In the genomic region with DNA sequence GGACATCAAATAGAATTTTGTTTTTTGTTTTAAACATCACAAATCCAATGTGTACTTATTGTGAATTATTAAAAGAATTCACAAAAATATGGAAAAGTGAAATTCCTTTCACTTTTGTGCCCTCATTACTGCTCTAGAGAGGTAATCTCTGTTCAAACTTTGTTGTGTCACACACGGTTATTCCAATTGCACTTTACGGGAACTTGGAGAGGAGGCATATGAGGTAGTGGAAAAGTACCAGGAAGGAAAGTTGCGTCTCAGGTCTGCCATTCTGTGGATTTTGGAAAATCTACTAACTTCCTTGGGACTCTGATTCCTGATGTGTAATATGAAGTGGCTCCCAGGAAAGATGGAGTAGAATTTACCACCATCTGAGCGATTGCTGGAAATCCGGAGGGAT, we compare ENCODE assay signal across 10 cellular contexts.
DNase-seq lines count a peak whose midpoint lies in the region; ATAC-seq and TF ChIP-seq lines count a peak whose summit lies in the region.
"Had no signal": no experiment of that assay in that cellular context is flagged by ENCODE, and none has a peak within 500 bp of the region (broad histone marks: within the 10 kb centered on the region; RNA-seq: fewer than 3 reads in every experiment).

No MANE protein-coding gene starts in this region.

- no peak overlapping the region for H4K8ac ChIP-seq in mesendoderm (ENCODE audit: low read depth, low read length)

- no peaks in the 10 kb centered on the region for H3K9me3 ChIP-seq in adipocyte (ENCODE audit: control insufficient read depth, low read length)
- no peaks in the 10 kb centered on the region for H3K9me3 ChIP-seq in thoracic aorta

- no peak overlapping the region for H3K9ac ChIP-seq in adipocyte (ENCODE audit: low read length)
- no peak overlapping the region for H3K9ac ChIP-seq in mesendoderm (ENCODE audit: low read length)

- TF ChIP-seq CTCF in fibroblast of mammary gland (conservative IDR thresholded peaks at IDR 0.05; ENCODE audit: control insufficient read depth, insufficient read depth, low read depth, low read length) (no peak), thoracic aorta (IDR thresholded peaks at IDR 0.05) (no peak)

- H2AK5ac ChIP-seq in mesendoderm (ENCODE audit: low read length): no peak overlapping the region

- peak overlapping the region; percentile 12 for H2BK15ac ChIP-seq in mesendoderm (replicated peaks; ENCODE audit: low read depth)

- H2BK5ac ChIP-seq in mesendoderm (ENCODE audit: low read length): no peak overlapping the region

- H3K79me2 ChIP-seq in mesendoderm (ENCODE audit: control insufficient read depth, insufficient read depth, low read length): no peaks in the 10 kb centered on the region

- H2BK120ac ChIP-seq in mesendoderm (ENCODE audit: low read depth, low read length): no peak overlapping the region

- ATAC-seq in thoracic aorta (ENCODE audit: insufficient number of reproducible peaks, low FRiP score, low read depth) (peak; percentile 79), GM21367 (IDR thresholded peaks at IDR 0.05; ENCODE audit: unreplicated experiment) (no peak)

- no peaks in the 10 kb centered on the region for H3K36me3 ChIP-seq in adipocyte (ENCODE audit: control insufficient read depth, insufficient read depth, low read length, severe bottlenecking)
- H3K36me3 ChIP-seq in mesendoderm (ENCODE audit: control insufficient read depth, insufficient read depth, low read length): no peaks in the 10 kb centered on the region
- H3K36me3 ChIP-seq in thoracic aorta: no peaks in the 10 kb centered on the region

- H3K27me3 ChIP-seq in adipocyte (replicated peaks; ENCODE audit: control insufficient read depth, insufficient read depth, low read length) (no peaks in the 10 kb centered on the region), mesendoderm (ENCODE audit: insufficient read depth, low read length, poor library complexity) (no peaks in the 10 kb centered on the region), thoracic aorta (replicated peaks; ENCODE audit: insufficient read depth) (no peaks in the 10 kb centered on the region)

- no CpG with 5 or more reads among the region's 5 CpGs for WGBS in mesendoderm (ENCODE audit: extremely low coverage, insufficient coverage, low lambda C conversion rate)

- H3K23ac ChIP-seq in mesendoderm (ENCODE audit: low read length): no peak overlapping the region

- H3K18ac ChIP-seq in mesendoderm (ENCODE audit: low read length): no peak overlapping the region

- H3K56ac ChIP-seq in mesendoderm (ENCODE audit: low read length): no peak overlapping the region

- DNase-seq in adipocyte (ENCODE audit: low read depth): no peak
- DNase-seq in fibroblast of mammary gland (ENCODE audit: low read depth): peak; percentile 20
- DNase-seq in mesendoderm: peak; percentile 7
- no peak for DNase-seq in thoracic aorta (ENCODE audit: low spot score)
- DNase-seq in activated gamma-delta T cell (lab: John Stamatoyannopoulos, UW): no peak
- no peak for DNase-seq in GM19238 (ENCODE audit: insufficient read length, low spot score)
- no peak for DNase-seq in effector CD4-positive, alpha-beta T cell
- DNase-seq: NCI-H2081; stimulated activated CD4-positive, alpha-beta T cell treated with anti-CD3 and anti-CD28 coated beads, Interleukin-4, amount 100 ng/mL, for 1 hour had no signal

- no peak overlapping the region for H4K5ac ChIP-seq in mesendoderm (ENCODE audit: low read length)

- H3K27ac ChIP-seq in mesendoderm (ENCODE audit: low read depth, low read length) (no peak overlapping the region), thoracic aorta (peak overlapping the region; percentile 57 to 74)

- no peaks in the 10 kb centered on the region for H3K79me1 ChIP-seq in mesendoderm (ENCODE audit: low read length)

- H3K4ac ChIP-seq in mesendoderm (ENCODE audit: low read depth, low read length): no peak overlapping the region

- peak overlapping the region; percentile 50 for H3K4me3 ChIP-seq in adipocyte (ENCODE audit: low read length)
- H3K4me3 ChIP-seq in fibroblast of mammary gland (ENCODE audit: control insufficient read depth, low read depth, low read length): no peak overlapping the region
- H3K4me3 ChIP-seq in mesendoderm (ENCODE audit: low read length): no peak overlapping the region
- peak overlapping the region; percentile 22 for H3K4me3 ChIP-seq in thoracic aorta

- H3K4me2 ChIP-seq in mesendoderm (ENCODE audit: low read length): no peak overlapping the region

- peaks cover 27% of the 10 kb centered on the region for H3K4me1 ChIP-seq in adipocyte (ENCODE audit: control insufficient read depth, insufficient read depth, low read length)
- no peaks in the 10 kb centered on the region for H3K4me1 ChIP-seq in mesendoderm (ENCODE audit: control insufficient read depth, low read depth, low read length)
- H3K4me1 ChIP-seq in thoracic aorta (ENCODE audit: control insufficient read depth in 1 of 2, low read depth in 2 of 2): peaks cover 23 to 68% of the 10 kb centered on the region in 2 donors

Comparison
In these comparisons a context has a peak if more than half of its experiments do, and no peak if none do; other contexts are left out.
1. DNase-seq: peak in fibroblast of mammary gland (single experiment) and mesendoderm (single experiment); none in adipocyte (single experiment), thoracic aorta (single experiment), activated gamma-delta T cell (single experiment), GM19238 (single experiment) and effector CD4-positive, alpha-beta T cell (single experiment).
2. H3K4me3 ChIP-seq: peak in adipocyte (single experiment) and thoracic aorta (single experiment); none in fibroblast of mammary gland (single experiment) and mesendoderm (single experiment).